In the genomic region with DNA sequence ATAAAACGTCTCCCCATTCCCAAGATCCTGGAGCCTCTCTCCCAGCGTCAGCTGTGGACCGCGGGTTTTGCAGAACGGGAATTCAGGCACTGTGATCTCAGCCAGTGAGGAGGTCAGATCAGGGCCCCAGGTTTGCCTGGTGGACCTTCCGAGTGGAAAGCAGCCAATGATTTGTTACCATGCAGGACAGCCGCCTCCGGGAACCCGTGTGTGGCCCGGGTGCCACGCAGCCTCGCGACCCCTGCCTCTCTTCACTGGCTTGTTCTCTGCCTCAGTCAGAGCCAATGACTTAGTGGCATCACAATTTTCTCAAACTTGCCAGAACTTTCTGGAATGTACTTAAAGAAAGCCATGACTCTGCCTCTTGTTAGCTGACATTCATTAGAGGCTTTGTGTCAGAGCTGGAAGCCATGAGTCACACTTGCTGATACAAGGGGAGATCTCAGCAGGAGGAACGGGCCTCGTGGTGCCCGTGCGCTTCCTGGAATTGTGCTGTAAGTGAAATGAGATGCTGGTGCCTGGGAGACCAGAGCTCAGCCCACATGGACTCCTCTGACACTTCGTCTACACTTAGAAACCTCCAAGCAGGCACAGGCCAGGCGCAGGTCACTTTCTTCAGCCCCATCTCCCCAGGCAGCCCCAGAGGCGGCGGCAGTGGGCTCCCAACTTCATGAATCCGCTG, we compare ENCODE assay signal across 8 cellular contexts.
DNase-seq lines count a peak whose midpoint lies in the region; ATAC-seq and TF ChIP-seq lines count a peak whose summit lies in the region.

No MANE protein-coding gene starts in this region.

- intact Hi-C loops in activated CD4-positive, alpha-beta memory T cell treated with anti-CD3 and anti-CD28 coated beads for 36 hours (cut with micrococcal nuclease) = no loop called here
- intact Hi-C loops in adrenal gland (cut with DNase I) = no loop called here

- TF ChIP-seq POLR2A in adrenal gland (IDR thresholded peaks at IDR 0.05) (no peak), suprapubic skin (IDR thresholded peaks at IDR 0.05) (no peak)

- DNase-seq in activated CD4-positive, alpha-beta memory T cell treated with anti-CD3 and anti-CD28 coated beads for 36 hours = peak; percentile 63
- DNase-seq in activated CD4-positive, alpha-beta memory T cell treated with anti-CD3 and anti-CD28 coated beads, Interleukin-2, amount 10 ng/mL, durations not matched to agents 7 days and 5 days = no peak
- DNase-seq in adrenal gland (peak in 5 of 7 donors; percentile 26 to 65 (median 37)), iPS DF 19.7 (ENCODE audit: low read depth, low spot score) (peak; percentile 15), suprapubic skin (ENCODE audit: low spot score in 2 of 2) (no peak)
- no peak for DNase-seq in activated naive CD4-positive, alpha-beta T cell treated with anti-CD3 and anti-CD28 coated beads, Interleukin-2, amount 50 U/mL, for 16 hours

- no peaks in the 10 kb centered on the region for H3K27me3 Mint-ChIP-seq in activated CD4-positive, alpha-beta memory T cell treated with anti-CD3 and anti-CD28 coated beads for 36 hours
- peaks cover 2% of the 10 kb centered on the region for H3K27me3 Mint-ChIP-seq in activated CD4-positive, alpha-beta memory T cell treated with anti-CD3 and anti-CD28 coated beads, Interleukin-2, amount 10 ng/mL, durations not matched to agents 7 days and 5 days

- no peak for TF ChIP-seq CTCF in adrenal gland (IDR thresholded peaks at IDR 0.05)
- TF ChIP-seq CTCF in suprapubic skin (IDR thresholded peaks at IDR 0.05) = no peak

- H3K27me3 ChIP-seq in adrenal gland (no peaks in the 10 kb centered on the region), suprapubic skin (no peaks in the 10 kb centered on the region)

- 70 to 78% (median 75%) methylated on average over 13 to 22 of the region's 22 CpGs for WGBS in adrenal gland, 4 donors
- WGBS in suprapubic skin = 73% methylated on average over 20 of the region's 22 CpGs

- CTCF ChIA-PET in activated CD4-positive, alpha-beta memory T cell treated with anti-CD3 and anti-CD28 coated beads for 36 hours (lab: Charles Lee) = no interaction called here
- CTCF ChIA-PET in activated CD4-positive, alpha-beta memory T cell treated with anti-CD3 and anti-CD28 coated beads, Interleukin-2, amount 10 ng/mL, durations not matched to agents 7 days and 5 days (lab: Charles Lee) = no interaction called here

- H3K4me1 ChIP-seq in adrenal gland (replicated peaks in 1 of 2) (peaks cover 0 to 4% of the 10 kb centered on the region in 2 donors), suprapubic skin (peaks cover 28% of the 10 kb centered on the region)

- H3K27ac Mint-ChIP-seq in activated CD4-positive, alpha-beta memory T cell treated with anti-CD3 and anti-CD28 coated beads for 36 hours = no peak overlapping the region
- H3K27ac Mint-ChIP-seq in activated CD4-positive, alpha-beta memory T cell treated with anti-CD3 and anti-CD28 coated beads, Interleukin-2, amount 10 ng/mL, durations not matched to agents 7 days and 5 days = no peak overlapping the region

- H3K4me3 ChIP-seq in adrenal gland (no peak overlapping the region), suprapubic skin (no peak overlapping the region)

- H3K9me3 ChIP-seq in adrenal gland (replicated peaks in 1 of 3) (no peaks in the 10 kb centered on the region), suprapubic skin (no peaks in the 10 kb centered on the region)

- peaks cover 10% of the 10 kb centered on the region for H3K4me1 Mint-ChIP-seq in activated CD4-positive, alpha-beta memory T cell treated with anti-CD3 and anti-CD28 coated beads for 36 hours (ENCODE audit: low read depth)
- no peaks in the 10 kb centered on the region for H3K4me1 Mint-ChIP-seq in activated CD4-positive, alpha-beta memory T cell treated with anti-CD3 and anti-CD28 coated beads, Interleukin-2, amount 10 ng/mL, durations not matched to agents 7 days and 5 days

- H3K9me3 Mint-ChIP-seq in activated CD4-positive, alpha-beta memory T cell treated with anti-CD3 and anti-CD28 coated beads for 36 hours = no peaks in the 10 kb centered on the region
- no peaks in the 10 kb centered on the region for H3K9me3 Mint-ChIP-seq in activated CD4-positive, alpha-beta memory T cell treated with anti-CD3 and anti-CD28 coated beads, Interleukin-2, amount 10 ng/mL, durations not matched to agents 7 days and 5 days

- ATAC-seq in HG03108 (IDR thresholded peaks at IDR 0.05; ENCODE audit: unreplicated experiment) = no peak
- ATAC-seq in GM19023 (IDR thresholded peaks at IDR 0.05; ENCODE audit: unreplicated experiment) = no peak

- H3K36me3 ChIP-seq in adrenal gland (replicated peaks in 1 of 2) (no peaks in the 10 kb centered on the region), suprapubic skin (no peaks in the 10 kb centered on the region)

- no peak overlapping the region for H3K4me3 Mint-ChIP-seq in activated CD4-positive, alpha-beta memory T cell treated with anti-CD3 and anti-CD28 coated beads for 36 hours
- H3K4me3 Mint-ChIP-seq in activated CD4-positive, alpha-beta memory T cell treated with anti-CD3 and anti-CD28 coated beads, Interleukin-2, amount 10 ng/mL, durations not matched to agents 7 days and 5 days = no peak overlapping the region

- POLR2A ChIA-PET in activated CD4-positive, alpha-beta memory T cell treated with anti-CD3 and anti-CD28 coated beads for 36 hours (lab: Charles Lee) = no interaction called here
- POLR2A ChIA-PET in activated CD4-positive, alpha-beta memory T cell treated with anti-CD3 and anti-CD28 coated beads, Interleukin-2, amount 10 ng/mL, durations not matched to agents 7 days and 5 days (lab: Charles Lee) = no interaction called here

- no peak for TF ChIP-seq EP300 in suprapubic skin (IDR thresholded peaks at IDR 0.05)

- no peaks in the 10 kb centered on the region for H3K36me3 Mint-ChIP-seq in activated CD4-positive, alpha-beta memory T cell treated with anti-CD3 and anti-CD28 coated beads for 36 hours
- no peaks in the 10 kb centered on the region for H3K36me3 Mint-ChIP-seq in activated CD4-positive, alpha-beta memory T cell treated with anti-CD3 and anti-CD28 coated beads, Interleukin-2, amount 10 ng/mL, durations not matched to agents 7 days and 5 days (ENCODE audit: low read depth)

- peak overlapping the region in 2 of 5 donors; percentile 45 to 59 for H3K27ac ChIP-seq in adrenal gland
- H3K27ac ChIP-seq in suprapubic skin = peak overlapping the region; percentile 67

Comparison
In these comparisons a context has a peak if more than half of its experiments do, and no peak if none do; other contexts are left out.
1. DNase-seq: peak in activated CD4-positive, alpha-beta memory T cell treated with anti-CD3 and anti-CD28 coated beads for 36 hours (single experiment), adrenal gland (5 of 7) and iPS DF 19.7 (single experiment); none in activated CD4-positive, alpha-beta memory T cell treated with anti-CD3 and anti-CD28 coated beads, Interleukin-2, amount 10 ng/mL, durations not matched to agents 7 days and 5 days (single experiment), suprapubic skin (0 of 2) and activated naive CD4-positive, alpha-beta T cell treated with anti-CD3 and anti-CD28 coated beads, Interleukin-2, amount 50 U/mL, for 16 hours (single experiment).